In the genomic region with DNA sequence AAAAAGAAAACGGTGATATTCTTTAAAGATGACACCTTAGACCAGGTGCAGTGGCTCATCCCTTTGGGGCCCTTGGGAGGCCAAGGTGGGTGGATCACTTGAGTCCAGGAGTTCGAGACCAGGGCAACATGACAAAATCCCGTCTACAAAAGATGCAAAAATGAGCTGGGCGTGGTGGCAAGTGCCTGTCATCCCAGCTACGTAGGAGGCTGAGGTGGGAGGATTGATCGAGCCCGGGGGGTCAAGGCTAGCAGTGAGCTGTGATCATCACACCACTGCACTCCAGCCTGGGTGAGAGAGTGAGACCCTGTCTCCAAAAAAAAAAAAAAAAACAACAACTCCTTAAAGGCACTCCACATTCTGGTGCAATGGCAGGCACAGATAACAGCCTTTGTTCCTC, we compare ENCODE assay signal across 19 cellular contexts. TPM values are rescaled to one million over a fixed set of nuclear protein-coding genes. Genes with fewer than 3 reads are reported as not detected.
"Had no signal": no experiment of that assay in that cellular context is flagged by ENCODE, and none has a peak within 500 bp of the region (broad histone marks: within the 10 kb centered on the region; RNA-seq: fewer than 3 reads in every experiment).

No MANE protein-coding gene starts in this region.

- DNase-seq: activated CD4-positive, alpha-beta T cell treated with anti-CD3 and anti-CD28 coated beads, Interleukin-2, amount 50 U/mL, for 1 hour; activated CD4-positive, CD25-positive, alpha-beta regulatory T cell; activated CD8-positive, alpha-beta memory T cell treated with anti-CD3 and anti-CD28 coated beads for 24 hours; activated naive CD4-positive, alpha-beta T cell treated with anti-CD3 and anti-CD28 coated beads for 36 hours; dorsolateral prefrontal cortex; heart right ventricle; left colon; pancreas; stimulated activated CD4-positive, alpha-beta T cell treated with anti-CD3 and anti-CD28 coated beads, Interleukin-1b, Interleukin-23, amount 100 ng/mL, for 48 hours; stomach; T-helper 17 cell; upper lobe of right lung had no signal

- H3K9me3 Mint-ChIP-seq: activated naive CD4-positive, alpha-beta T cell treated with anti-CD3 and anti-CD28 coated beads for 36 hours; activated T-helper 17 cell treated with anti-CD3 and anti-CD28 coated beads, Interleukin-2, amount 50 U/mL, for 72 hours had no signal

- H3K4me3 Mint-ChIP-seq: activated naive CD4-positive, alpha-beta T cell treated with anti-CD3 and anti-CD28 coated beads for 36 hours; activated T-helper 17 cell treated with anti-CD3 and anti-CD28 coated beads, Interleukin-2, amount 50 U/mL, for 72 hours; T-helper 17 cell had no signal

- H3K4me1 ChIP-seq: ascending aorta, gastroesophageal sphincter, heart right ventricle, pancreas, upper lobe of right lung had no signal

- H3K27me3 ChIP-seq: ascending aorta, dorsolateral prefrontal cortex, gastroesophageal sphincter, heart right ventricle, pancreas, stomach, upper lobe of right lung had no signal

- H3K4me1 Mint-ChIP-seq: activated T-helper 17 cell treated with anti-CD3 and anti-CD28 coated beads, Interleukin-2, amount 50 U/mL, for 72 hours had no signal

- H3K27me3 Mint-ChIP-seq: activated T-helper 17 cell treated with anti-CD3 and anti-CD28 coated beads, Interleukin-2, amount 50 U/mL, for 72 hours; T-helper 17 cell had no signal

- H3K4me3 ChIP-seq: ascending aorta, dorsolateral prefrontal cortex, gastroesophageal sphincter, heart right ventricle, lung, pancreas, stomach, thoracic aorta, upper lobe of right lung had no signal

- H3K36me3 ChIP-seq: ascending aorta, pancreas, thoracic aorta had no signal

- H3K27ac Mint-ChIP-seq: activated naive CD4-positive, alpha-beta T cell treated with anti-CD3 and anti-CD28 coated beads for 36 hours; activated T-helper 17 cell treated with anti-CD3 and anti-CD28 coated beads, Interleukin-2, amount 50 U/mL, for 72 hours; T-helper 17 cell had no signal

- ATAC-seq: activated T-helper 17 cell treated with anti-CD3 and anti-CD28 coated beads, Interleukin-2, amount 50 U/mL, for 72 hours; gastroesophageal sphincter; heart right ventricle; left colon; pancreas; T-helper 17 cell had no signal

- H3K27ac ChIP-seq: ascending aorta, dorsolateral prefrontal cortex, gastroesophageal sphincter, heart right ventricle, pancreas, stomach, thoracic aorta, upper lobe of right lung had no signal

- H3K9me3 ChIP-seq: ascending aorta, gastroesophageal sphincter, heart right ventricle, pancreas, stomach, thoracic aorta, upper lobe of right lung had no signal

RNA-seq across cellular contexts. Expression of gene CACNG5, which starts 56.4 kb away (rescaled TPM):
- total RNA-seq: activated naive CD4-positive, alpha-beta T cell treated with anti-CD3 and anti-CD28 coated beads for 36 hours; activated T-helper 17 cell treated with anti-CD3 and anti-CD28 coated beads, Interleukin-2, amount 50 U/mL, for 72 hours; ascending aorta; bronchial epithelial cell; gastroesophageal sphincter; heart right ventricle; left colon; lung; myocyte; stomach; T-helper 17 cell; thoracic aorta; upper lobe of right lung had no signal
